9 cellular contexts compared by ENCODE assay signal in the genomic region with DNA sequence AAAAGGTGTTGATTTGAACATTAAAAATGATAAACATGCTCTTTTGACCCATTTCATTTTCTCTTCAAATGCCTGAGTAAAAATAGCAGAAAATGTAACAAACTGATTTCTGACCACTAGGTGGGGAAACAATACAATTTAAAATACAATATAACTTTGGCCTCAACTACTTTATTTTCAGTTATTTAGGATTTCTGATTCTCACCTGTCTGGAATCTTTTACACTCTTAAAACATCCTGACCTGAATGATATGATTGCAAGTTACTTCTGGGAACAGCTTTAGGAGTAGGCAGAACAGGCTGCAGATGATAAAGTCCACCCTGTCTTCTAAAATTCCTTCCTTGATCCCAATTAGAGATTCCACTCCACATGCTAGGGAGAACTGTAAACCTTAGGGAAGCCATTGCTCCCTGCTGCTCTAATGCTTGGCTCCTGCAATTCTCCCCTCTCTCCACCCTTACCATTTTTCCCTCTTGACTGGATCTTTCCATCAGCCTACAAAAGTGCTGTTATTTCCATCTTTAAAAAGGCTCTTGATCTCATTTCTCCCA.
A peak's percentile ranks its signal among the peaks of the same experiment; 100 is the strongest.
DNase-seq lines count a peak whose midpoint lies in the region; ATAC-seq, FAIRE-seq and TF ChIP-seq lines count a peak whose summit lies in the region.
"Had no signal": no experiment of that assay in that cellular context is flagged by ENCODE, and none has a peak within 500 bp of the region (broad histone marks: within the 10 kb centered on the region; RNA-seq: fewer than 3 reads in every experiment).

No MANE protein-coding gene starts in this region.

- no peak overlapping the region for H3K4me3 Mint-ChIP-seq in activated CD4-positive, alpha-beta T cell treated with anti-CD3 and anti-CD28 coated beads, Interleukin-2, amount 10 ng/mL, durations not matched to agents 7 days and 5 days
- H3K4me3 Mint-ChIP-seq in stimulated activated effector memory CD8-positive, alpha-beta T cell treated with anti-CD3 and anti-CD28 coated beads, Interleukin-12 subunit alpha, Interleukin-12 subunit beta, amount 100 ng/mL, for 72 hours = no peak overlapping the region

- no peaks in the 10 kb centered on the region for H3K9me3 ChIP-seq in PC-9 (ENCODE audit: insufficient read depth, low read depth)
- no peaks in the 10 kb centered on the region for H3K9me3 ChIP-seq in H1 (ENCODE audit: insufficient read depth in 2 of 2, low read depth in 1 of 2, low read length in 1 of 2)

- H2BK5ac ChIP-seq in H1 (ENCODE audit: low read depth, low read length) = no peak overlapping the region

- TF ChIP-seq CTCF in PC-9 (conservative IDR thresholded peaks at IDR 0.05) = peak; percentile 76
- no peak for TF ChIP-seq CTCF in H1 (IDR thresholded peaks at IDR 0.05; ENCODE audit: control extremely low read depth in 1 of 3, insufficient read depth in 1 of 3, low read depth in 1 of 3, low read length in 3 of 3)

- FAIRE-seq in H1 (lab: Jason Lieb, UNC) = peak; percentile 63

- H3K4me2 ChIP-seq in PC-9 (no peak overlapping the region), H1 (ENCODE audit: insufficient read depth in 1 of 2, low read depth in 2 of 2, low read length in 2 of 2) (no peak overlapping the region)

- peaks cover 66% of the 10 kb centered on the region for H3K36me3 Mint-ChIP-seq in activated CD4-positive, alpha-beta T cell treated with anti-CD3 and anti-CD28 coated beads, Interleukin-2, amount 10 ng/mL, durations not matched to agents 7 days and 5 days (ENCODE audit: low read depth)
- peaks cover 34% of the 10 kb centered on the region for H3K36me3 Mint-ChIP-seq in stimulated activated effector memory CD8-positive, alpha-beta T cell treated with anti-CD3 and anti-CD28 coated beads, Interleukin-12 subunit alpha, Interleukin-12 subunit beta, amount 100 ng/mL, for 72 hours

- no peak overlapping the region for H3K23ac ChIP-seq in H1 (ENCODE audit: insufficient read length)

- no peaks in the 10 kb centered on the region for H3K27me3 Mint-ChIP-seq in activated CD4-positive, alpha-beta T cell treated with anti-CD3 and anti-CD28 coated beads, Interleukin-2, amount 10 ng/mL, durations not matched to agents 7 days and 5 days

- DNase-seq in activated CD4-positive, alpha-beta T cell treated with anti-CD3 and anti-CD28 coated beads, Interleukin-2, amount 10 ng/mL, durations not matched to agents 7 days and 5 days = no peak
- DNase-seq in activated CD4-positive, alpha-beta T cell treated with anti-CD3 and anti-CD28 coated beads, Interleukin-2, amount 50 U/mL, for 4 hours = no peak
- DNase-seq in PC-9 = no peak
- no peak for DNase-seq in H1 (ENCODE audit: low read depth in 1 of 2, low spot score in 2 of 2)
- no peak for DNase-seq in stimulated activated effector memory CD8-positive, alpha-beta T cell treated with anti-CD3 and anti-CD28 coated beads, Interleukin-12 subunit alpha, Interleukin-12 subunit beta, amount 100 ng/mL, for 72 hours (ENCODE audit: low spot score in 2 of 2)
- DNase-seq in NCI-H510A treated with DMSO at 0.1 percent for 48 hours (lab: John Stamatoyannopoulos, UW) = no peak
- DNase-seq in GF-D8 (lab: John Stamatoyannopoulos, UW) = no peak
- DNase-seq: DMS79 had no signal

- H4K5ac ChIP-seq in H1 (ENCODE audit: insufficient read length, low read depth, low read length) = no peak overlapping the region

- peak in 1 of 2 experiments; percentile 39; a peak in 3 of 4 replicates for TF ChIP-seq RAD21 in H1 (IDR thresholded peaks at IDR 0.05 in 1 of 2, conservative IDR thresholded peaks at IDR 0.05 in 1 of 2; ENCODE audit: low read depth in 2 of 2, low read length in 2 of 2)

- no peak overlapping the region for H2AK5ac ChIP-seq in H1 (ENCODE audit: low read depth, low read length)

- no peak overlapping the region for H3K14ac ChIP-seq in H1 (ENCODE audit: insufficient read length)

- TF ChIP-seq POLR2A in H1 (IDR thresholded peaks at IDR 0.05; ENCODE audit: control extremely low read depth in 1 of 2, low read depth in 2 of 2, low read length in 2 of 2) = no peak

- H3K27me3 ChIP-seq in PC-9 (ENCODE audit: insufficient read depth, low read depth) (no peaks in the 10 kb centered on the region), H1 (replicated peaks in 1 of 4; ENCODE audit: control insufficient read depth in 3 of 4, extremely low read depth in 1 of 4, insufficient read depth in 3 of 4, low read length in 3 of 4) (no peaks in the 10 kb centered on the region)

- peak overlapping the region; percentile 41 for H3K27ac Mint-ChIP-seq in activated CD4-positive, alpha-beta T cell treated with anti-CD3 and anti-CD28 coated beads, Interleukin-2, amount 10 ng/mL, durations not matched to agents 7 days and 5 days
- peak overlapping the region; percentile 80 for H3K27ac Mint-ChIP-seq in stimulated activated effector memory CD8-positive, alpha-beta T cell treated with anti-CD3 and anti-CD28 coated beads, Interleukin-12 subunit alpha, Interleukin-12 subunit beta, amount 100 ng/mL, for 72 hours

- peaks cover 63% of the 10 kb centered on the region for H3K4me1 Mint-ChIP-seq in activated CD4-positive, alpha-beta T cell treated with anti-CD3 and anti-CD28 coated beads, Interleukin-2, amount 10 ng/mL, durations not matched to agents 7 days and 5 days
- H3K4me1 Mint-ChIP-seq in stimulated activated effector memory CD8-positive, alpha-beta T cell treated with anti-CD3 and anti-CD28 coated beads, Interleukin-12 subunit alpha, Interleukin-12 subunit beta, amount 100 ng/mL, for 72 hours = peaks cover 32% of the 10 kb centered on the region

- intact Hi-C loops in PC-9 (cut with micrococcal nuclease; ENCODE audit: unreplicated experiment) = loop anchor here (1.0 to 5.0 kb wide), 7 partner anchors 68 to 422 kb away; partner anchors contain the start of gene RICTOR

- H3K9me2 ChIP-seq in PC-9 (ENCODE audit: insufficient read depth) = no peaks in the 10 kb centered on the region

- no peaks in the 10 kb centered on the region for H3K79me1 ChIP-seq in H1 (ENCODE audit: low read depth, low read length)

- no peak overlapping the region; the same call in 1 of the 2 replicates for H3K27ac ChIP-seq in PC-9
- H3K27ac ChIP-seq in H1 (ENCODE audit: low read depth, low read length) = no peak overlapping the region

- H3F3A ChIP-seq in PC-9 (ENCODE audit: insufficient read depth, low read depth) = no peaks in the 10 kb centered on the region

- no peak overlapping the region for H4K91ac ChIP-seq in H1 (replicated peaks; ENCODE audit: insufficient read length, low read length)

- CTCF ChIA-PET in activated CD4-positive, alpha-beta T cell treated with anti-CD3 and anti-CD28 coated beads, Interleukin-2, amount 10 ng/mL, durations not matched to agents 7 days and 5 days (lab: Charles Lee) = no interaction called here
- CTCF ChIA-PET in PC-9 (lab: Charles Lee) = no interaction called here
- CTCF ChIA-PET in H1 (lab: Charles Lee; ENCODE audit: partially characterized antibody) = interaction anchor here (1.1 kb wide), 1 partner anchor 131 kb away, joined by 3 read pairs; no protein-coding TSS in a partner anchor

- no peak overlapping the region for H2BK12ac ChIP-seq in H1 (ENCODE audit: low read depth, low read length)

- H3K36me3 ChIP-seq in PC-9 (ENCODE audit: low read depth) = no peaks in the 10 kb centered on the region
- no peaks in the 10 kb centered on the region for H3K36me3 ChIP-seq in H1 (ENCODE audit: control insufficient read depth in 2 of 4, insufficient read depth in 4 of 4, low read length in 3 of 4)

- H3K18ac ChIP-seq in H1 (ENCODE audit: extremely low read depth, low read length) = no peak overlapping the region

- H3K9ac ChIP-seq in H1 (replicated peaks in 1 of 4; ENCODE audit: extremely low read depth in 1 of 4, low read depth in 3 of 4, low read length in 3 of 4) = no peak overlapping the region

- no peaks in the 10 kb centered on the region for H4K20me1 ChIP-seq in PC-9 (ENCODE audit: insufficient read depth)
- H4K20me1 ChIP-seq in H1 (replicated peaks in 1 of 2; ENCODE audit: control insufficient read depth in 1 of 2, insufficient read depth in 2 of 2, low read length in 2 of 2) = no peaks in the 10 kb centered on the region

- H4K8ac ChIP-seq in H1 (ENCODE audit: extremely low read depth, insufficient read depth, low read length) = no peak overlapping the region

- H3K56ac ChIP-seq in H1 (replicated peaks; ENCODE audit: insufficient read length, low read depth, low read length) = no peak overlapping the region

- H2BK15ac ChIP-seq in H1 (ENCODE audit: low read length) = no peak overlapping the region

- H3K9me3 Mint-ChIP-seq in activated CD4-positive, alpha-beta T cell treated with anti-CD3 and anti-CD28 coated beads, Interleukin-2, amount 10 ng/mL, durations not matched to agents 7 days and 5 days = no peaks in the 10 kb centered on the region
- H3K9me3 Mint-ChIP-seq in stimulated activated effector memory CD8-positive, alpha-beta T cell treated with anti-CD3 and anti-CD28 coated beads, Interleukin-12 subunit alpha, Interleukin-12 subunit beta, amount 100 ng/mL, for 72 hours = no peaks in the 10 kb centered on the region

- no peaks in the 10 kb centered on the region for H3K79me2 ChIP-seq in PC-9 (ENCODE audit: low read depth)
- H3K79me2 ChIP-seq in H1 (ENCODE audit: control insufficient read depth in 1 of 2, insufficient read depth in 2 of 2, low read length in 2 of 2) = no peaks in the 10 kb centered on the region

- H2BK20ac ChIP-seq in H1 (ENCODE audit: low read length) = no peak overlapping the region

- H3K4me1 ChIP-seq in PC-9 (replicated peaks; ENCODE audit: insufficient read depth) (peaks cover 6% of the 10 kb centered on the region), H1 (replicated peaks in 1 of 4; ENCODE audit: control insufficient read depth in 3 of 4, insufficient read depth in 4 of 4, low read length in 3 of 4) (0 out of 7 replicates have a peak, but pooled peaks cover 0 to 2% (median 0%) of the 10 kb centered on the region in 4 experiments)

- no peak overlapping the region for H3K4ac ChIP-seq in H1 (replicated peaks; ENCODE audit: insufficient read length, low read depth, low read length)

- H3K23me2 ChIP-seq in H1 (ENCODE audit: low read depth, low read length) = no peaks in the 10 kb centered on the region

- POLR2A ChIA-PET in activated CD4-positive, alpha-beta T cell treated with anti-CD3 and anti-CD28 coated beads, Interleukin-2, amount 10 ng/mL, durations not matched to agents 7 days and 5 days (lab: Charles Lee) = no interaction called here
- POLR2A ChIA-PET in PC-9 (lab: Charles Lee; ENCODE audit: unreplicated experiment) = no interaction called here
- POLR2A ChIA-PET in H1 (lab: Charles Lee; ENCODE audit: partially characterized antibody) = no interaction called here

- no peak overlapping the region for H2AFZ ChIP-seq in PC-9
- H2AFZ ChIP-seq in H1 (ENCODE audit: low read length) = peak overlapping the region; percentile 66; the same call in 1 of the 2 replicates

- ATAC-seq in stimulated activated effector memory CD8-positive, alpha-beta T cell treated with anti-CD3 and anti-CD28 coated beads, Interleukin-12 subunit alpha, Interleukin-12 subunit beta, amount 100 ng/mL, for 72 hours = no peak
- no peak for ATAC-seq in GM21529 (IDR thresholded peaks at IDR 0.05; ENCODE audit: unreplicated experiment)

- no TSS peak for BruUV-seq in PC-9 (replicated peaks; lab: Mats Ljungman, UMichigan)

- H3K4me3 ChIP-seq in PC-9 (no peak overlapping the region), H1 (ENCODE audit: extremely low read depth in 1 of 4, insufficient read depth in 2 of 4, low read depth in 3 of 4, low read length in 4 of 4) (no peak overlapping the region)

- no peak for TF ChIP-seq EP300 in H1 (IDR thresholded peaks at IDR 0.05; ENCODE audit: borderline replicate concordance in 1 of 2, low read depth in 2 of 2, low read length in 2 of 2)

- H2BK120ac ChIP-seq in H1 (replicated peaks; ENCODE audit: low read depth, low read length) = no peak overlapping the region
